20 cellular contexts compared by ENCODE assay signal in the genomic region with DNA sequence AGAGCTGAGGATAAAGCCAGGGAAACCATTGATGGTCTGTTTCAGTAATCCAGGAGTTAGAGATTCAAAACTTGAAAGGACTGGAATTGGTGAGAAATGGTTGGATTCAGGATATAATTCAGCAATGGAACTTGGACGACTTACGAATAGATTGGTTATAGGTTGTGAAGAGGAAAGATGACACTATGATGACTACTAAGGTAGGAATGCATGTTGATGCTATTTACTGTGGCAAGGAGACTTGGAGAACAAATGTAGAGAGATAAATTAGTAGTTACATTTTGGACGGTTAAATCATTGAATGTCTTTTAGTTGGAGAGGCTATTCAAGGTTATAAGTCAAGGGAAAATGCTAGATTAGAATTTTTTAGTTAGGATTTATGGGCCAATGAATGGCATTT.
"Had no signal": no experiment of that assay in that cellular context is flagged by ENCODE, and none has a peak within 500 bp of the region (broad histone marks: within the 10 kb centered on the region; RNA-seq: fewer than 3 reads in every experiment).

No MANE protein-coding gene starts in this region.

- DNase-seq: activated B cell treated with CpG ODN at 0.5 μM for 24 hours; activated CD4-positive, alpha-beta memory T cell treated with anti-CD3 and anti-CD28 coated beads for 36 hours; activated CD4-positive, alpha-beta T cell treated with anti-CD3 and anti-CD28 coated beads for 4 hours; activated naive CD4-positive, alpha-beta T cell; activated naive CD8-positive, alpha-beta T cell treated with anti-CD3 and anti-CD28 coated beads for 36 hours; activated T-cell treated with anti-CD3 and anti-CD28 coated beads for 4 hours; amniotic stem cell; body of pancreas; heart left ventricle; kidney glomerular epithelial cell; right lobe of liver; stimulated activated CD4-positive, alpha-beta T cell treated with anti-CD3 and anti-CD28 coated beads, Interleukin-4, amount 100 ng/mL, for 24 hours; testis had no signal

- H3K9me3 ChIP-seq: body of pancreas, gastroesophageal sphincter, heart left ventricle, neutrophil, right lobe of liver, testis had no signal

- H3K79me2 ChIP-seq: parathyroid adenoma had no signal

- H3K27me3 ChIP-seq: body of pancreas, gastroesophageal sphincter, heart left ventricle, neutrophil, right lobe of liver, testis had no signal

- H3K4me3 ChIP-seq: body of pancreas, gastroesophageal sphincter, heart left ventricle, right lobe of liver, testis had no signal

- H3K27me3 Mint-ChIP-seq: activated B cell treated with CpG ODN at 0.5 μM for 24 hours; activated CD4-positive, alpha-beta memory T cell treated with anti-CD3 and anti-CD28 coated beads for 36 hours; activated naive CD8-positive, alpha-beta T cell treated with anti-CD3 and anti-CD28 coated beads for 36 hours; natural killer cell treated with Interleukin-12 subunit alpha and Interleukin-12 subunit beta and Interleukin-15 and Interleukin-18, amount 100 ng/mL, for 72 hours; type B pancreatic cell had no signal

- H3K4me3 Mint-ChIP-seq: activated B cell treated with CpG ODN at 0.5 μM for 24 hours; activated CD4-positive, alpha-beta memory T cell treated with anti-CD3 and anti-CD28 coated beads for 36 hours; activated naive CD8-positive, alpha-beta T cell treated with anti-CD3 and anti-CD28 coated beads for 36 hours; natural killer cell treated with Interleukin-12 subunit alpha and Interleukin-12 subunit beta and Interleukin-15 and Interleukin-18, amount 100 ng/mL, for 72 hours; stimulated activated effector memory CD8-positive, alpha-beta T cell treated with anti-CD3 and anti-CD28 coated beads, Interleukin-12 subunit alpha, Interleukin-12 subunit beta, amount 100 ng/mL, for 72 hours; T-helper 2 cell treated with Interferon-gamma antibody and Interleukin-4, amounts not matched to agents 5 μg/mL and 100 μg/mL, for 36 hours; type B pancreatic cell had no signal

- H3K27ac ChIP-seq: body of pancreas, gastroesophageal sphincter, heart left ventricle, neutrophil, parathyroid adenoma, right lobe of liver, testis had no signal

- H3K9me3 Mint-ChIP-seq: activated B cell treated with CpG ODN at 0.5 μM for 24 hours; activated CD4-positive, alpha-beta memory T cell treated with anti-CD3 and anti-CD28 coated beads for 36 hours; activated naive CD8-positive, alpha-beta T cell treated with anti-CD3 and anti-CD28 coated beads for 36 hours; natural killer cell treated with Interleukin-12 subunit alpha and Interleukin-12 subunit beta and Interleukin-15 and Interleukin-18, amount 100 ng/mL, for 72 hours; stimulated activated effector memory CD8-positive, alpha-beta T cell treated with anti-CD3 and anti-CD28 coated beads, Interleukin-12 subunit alpha, Interleukin-12 subunit beta, amount 100 ng/mL, for 72 hours; T-helper 2 cell treated with Interferon-gamma antibody and Interleukin-4, amounts not matched to agents 5 μg/mL and 100 μg/mL, for 36 hours; type B pancreatic cell had no signal

- H2AFZ ChIP-seq: parathyroid adenoma had no signal

- H3K36me3 Mint-ChIP-seq: activated CD4-positive, alpha-beta memory T cell treated with anti-CD3 and anti-CD28 coated beads for 36 hours; activated naive CD8-positive, alpha-beta T cell treated with anti-CD3 and anti-CD28 coated beads for 36 hours; natural killer cell treated with Interleukin-12 subunit alpha and Interleukin-12 subunit beta and Interleukin-15 and Interleukin-18, amount 100 ng/mL, for 72 hours; stimulated activated effector memory CD8-positive, alpha-beta T cell treated with anti-CD3 and anti-CD28 coated beads, Interleukin-12 subunit alpha, Interleukin-12 subunit beta, amount 100 ng/mL, for 72 hours; type B pancreatic cell had no signal

- H3K36me3 ChIP-seq: gastroesophageal sphincter, heart left ventricle, neutrophil, right lobe of liver had no signal

- H3K4me1 ChIP-seq: body of pancreas, gastroesophageal sphincter, heart left ventricle, parathyroid adenoma, right lobe of liver, testis had no signal

- H3K9ac ChIP-seq: parathyroid adenoma had no signal

- ATAC-seq: body of pancreas; gastroesophageal sphincter; heart left ventricle; natural killer cell treated with Interleukin-12 subunit alpha and Interleukin-12 subunit beta and Interleukin-15 and Interleukin-18, amount 100 ng/mL, for 72 hours; right lobe of liver; stimulated activated effector memory CD8-positive, alpha-beta T cell treated with anti-CD3 and anti-CD28 coated beads, Interleukin-12 subunit alpha, Interleukin-12 subunit beta, amount 100 ng/mL, for 72 hours had no signal

- H3K4me1 Mint-ChIP-seq: activated B cell treated with CpG ODN at 0.5 μM for 24 hours; activated naive CD8-positive, alpha-beta T cell treated with anti-CD3 and anti-CD28 coated beads for 36 hours; stimulated activated effector memory CD8-positive, alpha-beta T cell treated with anti-CD3 and anti-CD28 coated beads, Interleukin-12 subunit alpha, Interleukin-12 subunit beta, amount 100 ng/mL, for 72 hours had no signal

- H3K27ac Mint-ChIP-seq: activated B cell treated with CpG ODN at 0.5 μM for 24 hours; activated CD4-positive, alpha-beta memory T cell treated with anti-CD3 and anti-CD28 coated beads for 36 hours; activated naive CD8-positive, alpha-beta T cell treated with anti-CD3 and anti-CD28 coated beads for 36 hours; natural killer cell treated with Interleukin-12 subunit alpha and Interleukin-12 subunit beta and Interleukin-15 and Interleukin-18, amount 100 ng/mL, for 72 hours; stimulated activated effector memory CD8-positive, alpha-beta T cell treated with anti-CD3 and anti-CD28 coated beads, Interleukin-12 subunit alpha, Interleukin-12 subunit beta, amount 100 ng/mL, for 72 hours; T-helper 2 cell treated with Interferon-gamma antibody and Interleukin-4, amounts not matched to agents 5 μg/mL and 100 μg/mL, for 36 hours; type B pancreatic cell had no signal
